ENCODE assay signal across 13 cellular contexts in the genomic region with DNA sequence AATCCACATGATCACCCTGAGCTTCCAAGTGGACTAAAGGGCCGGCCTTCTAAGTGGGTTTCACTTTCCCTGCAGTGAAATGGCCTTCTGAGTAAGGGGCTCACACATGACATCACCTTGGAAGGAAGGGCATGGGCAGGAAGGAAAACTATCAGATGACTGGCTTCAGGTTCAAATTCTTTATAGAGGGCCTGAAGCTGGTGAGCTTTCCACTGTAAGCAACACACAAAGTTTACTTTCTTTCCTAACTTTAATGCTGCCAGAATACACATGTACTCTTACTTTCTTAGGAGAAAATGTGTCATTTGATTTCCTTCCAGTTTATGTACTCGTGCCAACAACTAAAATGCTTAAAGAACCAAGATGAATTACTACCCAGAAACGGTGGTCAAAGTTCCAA.
A peak's percentile ranks its signal among the peaks of the same experiment; 100 is the strongest.
DNase-seq lines count a peak whose midpoint lies in the region; ATAC-seq, FAIRE-seq and TF ChIP-seq lines count a peak whose summit lies in the region.
"Had no signal": no experiment of that assay in that cellular context is flagged by ENCODE, and none has a peak within 500 bp of the region (broad histone marks: within the 10 kb centered on the region; RNA-seq: fewer than 3 reads in every experiment).

No MANE protein-coding gene starts in this region.

- H3K4me1 Mint-ChIP-seq in chondrocyte (ENCODE audit: low read depth): peaks cover 89% of the 10 kb centered on the region

- TF ChIP-seq RAD21 in liver (IDR thresholded peaks at IDR 0.05) (no peak), HepG2 (CRISPR knock-in tag; IDR thresholded peaks at IDR 0.05) (no peak)

- H4K20me1 ChIP-seq in HepG2 (ENCODE audit: insufficient read depth, low read length): 0 out of 2 replicates have a peak, but pooled peaks cover 3% of the 10 kb centered on the region

- TF ChIP-seq CTCF in liver (IDR thresholded peaks at IDR 0.05; ENCODE audit: low read depth, low read length, missing input control): no peak
- TF ChIP-seq CTCF in HepG2 (CRISPR knock-in tag; IDR thresholded peaks at IDR 0.05): no peak
- no peak for TF ChIP-seq CTCF in chondrocyte (IDR thresholded peaks at IDR 0.05)

- BruUV-seq in HepG2 (replicated peaks; lab: Mats Ljungman, UMichigan): no TSS peak

- peaks cover 17% of the 10 kb centered on the region for H3K36me3 Mint-ChIP-seq in chondrocyte (ENCODE audit: low read depth)

- no peaks in the 10 kb centered on the region for H3K9me3 Mint-ChIP-seq in chondrocyte (ENCODE audit: low read depth)

- DNase-seq in HepG2 (ENCODE audit: low spot score) (no peak), chondrocyte (ENCODE audit: low spot score) (no peak), aorta (no peak), DMS53 (lab: John Stamatoyannopoulos, UW) (no peak), kidney tubule cell (ENCODE audit: low spot score) (no peak)
- DNase-seq: activated CD8-positive, alpha-beta memory T cell treated with anti-CD3 and anti-CD28 coated beads, Interleukin-2, amount 50 U/mL, for 4 hours; NCI-H2171; OCI-M1; T-helper 9 cell had no signal

- ATAC-seq in HepG2 (no peak), aorta (ENCODE audit: low FRiP score) (peak; percentile 37), HG03159 (IDR thresholded peaks at IDR 0.05; ENCODE audit: unreplicated experiment) (no peak)

- TF ChIP-seq EP300 in HepG2 (IDR thresholded peaks at IDR 0.05; ENCODE audit: low read depth in 2 of 2, low read length in 2 of 2) (no peak), HepG2 (CRISPR knock-in tag; IDR thresholded peaks at IDR 0.05; ENCODE audit: borderline replicate concordance) (no peak)

- peaks cover 14 to 31% (median 19%) of the 10 kb centered on the region in 4 donors for H3K4me1 ChIP-seq in liver (ENCODE audit: control insufficient read depth in 4 of 4, insufficient read depth in 4 of 4, low read length in 3 of 4)
- peaks cover 16% of the 10 kb centered on the region for H3K4me1 ChIP-seq in HepG2 (ENCODE audit: insufficient read depth, low read length)
- peaks cover 27% of the 10 kb centered on the region for H3K4me1 ChIP-seq in mucosa of stomach (ENCODE audit: control insufficient read depth, insufficient read depth, low read length)
- peaks cover 14 to 45% of the 10 kb centered on the region in 2 donors for H3K4me1 ChIP-seq in aorta (ENCODE audit: control insufficient read depth in 1 of 2, insufficient read depth in 2 of 2, low read length in 2 of 2)

- H3K9ac ChIP-seq in liver (ENCODE audit: low read depth in 1 of 2, low read length in 2 of 2) (peak overlapping the region in 1 of 2 donors; percentile 42), HepG2 (ENCODE audit: insufficient read depth, low read depth, low read length) (no peak overlapping the region), mucosa of stomach (ENCODE audit: low read length) (peak overlapping the region; percentile 37)
- H3K9ac ChIP-seq: BLaER1 treated with 17β-estradiol and CSF1 and Interleukin-3, amounts not matched to agents 10 nM and 100 nM had no signal

- H3K4me3 Mint-ChIP-seq in chondrocyte (ENCODE audit: unreplicated experiment): no peak overlapping the region

- TF ChIP-seq POLR2A in HepG2 (IDR thresholded peaks at IDR 0.05; ENCODE audit: insufficient read depth in 1 of 2, low read depth in 2 of 2, low read length in 2 of 2): no peak

- no peak overlapping the region for H2AFZ ChIP-seq in HepG2 (ENCODE audit: low read length)

- no peaks in the 10 kb centered on the region for H3K79me2 ChIP-seq in HepG2 (ENCODE audit: insufficient read depth, low read length)

- H3K36me3 ChIP-seq in liver (ENCODE audit: control insufficient read depth in 4 of 4, insufficient read depth in 3 of 4, low read depth in 1 of 4, low read length in 3 of 4): peaks cover 0 to 5% (median 3%) of the 10 kb centered on the region in 4 donors
- H3K36me3 ChIP-seq in HepG2 (replicated peaks in 1 of 2; ENCODE audit: control insufficient read depth in 1 of 2, insufficient read depth in 2 of 2, low read length in 2 of 2): peaks cover 11 to 31% of the 10 kb centered on the region in 2 experiments
- no peaks in the 10 kb centered on the region for H3K36me3 ChIP-seq in mucosa of stomach (ENCODE audit: control insufficient read depth, insufficient read depth, low read length)
- H3K36me3 ChIP-seq in aorta (ENCODE audit: control insufficient read depth in 1 of 2, insufficient read depth in 2 of 2, low read length in 1 of 2): peaks cover 1 to 13% of the 10 kb centered on the region in 2 donors

- FAIRE-seq in HepG2 (lab: Jason Lieb, UNC): no peak

- H3K27me3 Mint-ChIP-seq in chondrocyte (ENCODE audit: low read depth): no peaks in the 10 kb centered on the region

- CTCF ChIA-PET in HepG2 (lab: Yijun Ruan, JAX; ENCODE audit: low intra/inter-chr PET ratio, low total read pairs): no interaction called here

- intact Hi-C loops in HepG2 (cut with micrococcal nuclease; ENCODE audit: unreplicated experiment) (no loop called here), aorta (cut with DNase I) (loop anchor here (10.0 kb wide), 2 partner anchors 197 to 477 kb away; a partner anchor contains a TSS)

- WGBS in liver: 23% methylated on average over 3 of the region's 3 CpGs
- WGBS in HepG2 (ENCODE audit: low lambda C conversion rate): 91% methylated on average over 3 of the region's 3 CpGs
- WGBS in aorta, 2 donors: 3 to 4% methylated on average over 3 of the region's 3 CpGs

- H3K27ac Mint-ChIP-seq in chondrocyte (ENCODE audit: unreplicated experiment): peak overlapping the region; percentile 99

- H3K9me3 ChIP-seq in liver (ENCODE audit: control insufficient read depth in 4 of 4, low read length in 3 of 4): no peaks in the 10 kb centered on the region
- H3K9me3 ChIP-seq in HepG2 (ENCODE audit: low read length): no peaks in the 10 kb centered on the region
- no peaks in the 10 kb centered on the region for H3K9me3 ChIP-seq in mucosa of stomach (ENCODE audit: control insufficient read depth, low read length)
- H3K9me3 ChIP-seq in aorta (ENCODE audit: control insufficient read depth, low read length): no peaks in the 10 kb centered on the region
- H3K9me3 ChIP-seq: BLaER1 treated with 17β-estradiol and CSF1 and Interleukin-3, amounts not matched to agents 10 nM and 100 nM had no signal

- H3K27ac ChIP-seq in liver (ENCODE audit: low read depth in 1 of 2, low read length in 2 of 2) (peak overlapping the region; percentile 17 to 48), HepG2 (ENCODE audit: extremely low read length, insufficient read depth, low read length) (no peak overlapping the region), aorta (ENCODE audit: low read depth in 1 of 2, low read length in 2 of 2) (peak overlapping the region; percentile 67 to 99)
- H3K27ac ChIP-seq: BLaER1 treated with 17β-estradiol and CSF1 and Interleukin-3, amounts not matched to agents 10 nM and 100 nM had no signal

- H3K4me3 ChIP-seq in liver (ENCODE audit: low read depth in 1 of 3, low read length in 3 of 3) (no peak overlapping the region), HepG2 (replicated peaks in 1 of 3; ENCODE audit: insufficient read depth in 1 of 3, low read depth in 2 of 3, low read length in 3 of 3) (no peak overlapping the region), mucosa of stomach (ENCODE audit: low read length) (no peak overlapping the region), aorta (ENCODE audit: low read length in 2 of 2) (peak overlapping the region in 1 of 2 donors; percentile 18)
- H3K4me3 ChIP-seq: BLaER1 treated with 17β-estradiol and CSF1 and Interleukin-3, amounts not matched to agents 10 nM and 100 nM had no signal

- H3K4me2 ChIP-seq in HepG2 (ENCODE audit: low read depth, low read length): no peak overlapping the region

- POLR2A ChIA-PET in HepG2 (lab: Yijun Ruan, JAX): no interaction called here

- in situ Hi-C loops in HepG2 (cut with HindIII; ENCODE audit: extremely low pct_ligation_motif_present, low pct_unique_long_range_greater_than_20kb): no loop called here

- no peaks in the 10 kb centered on the region for H3K27me3 ChIP-seq in liver (ENCODE audit: control insufficient read depth in 4 of 4, insufficient read depth in 4 of 4, low read length in 3 of 4)
- H3K27me3 ChIP-seq in HepG2 (ENCODE audit: control insufficient read depth in 1 of 2, insufficient read depth in 2 of 2, low read length in 2 of 2): no peaks in the 10 kb centered on the region
- no peaks in the 10 kb centered on the region for H3K27me3 ChIP-seq in mucosa of stomach (ENCODE audit: control insufficient read depth, insufficient read depth, low read length)
- no peaks in the 10 kb centered on the region for H3K27me3 ChIP-seq in aorta (ENCODE audit: control insufficient read depth in 1 of 2, insufficient read depth in 2 of 2, low read length in 1 of 2)
- H3K27me3 ChIP-seq: BLaER1 treated with 17β-estradiol and CSF1 and Interleukin-3, amounts not matched to agents 10 nM and 100 nM had no signal

TF ChIP-seq in liver, 16 proteins besides CTCF, POLR2A, EP300 and RAD21 (continues in another document):
- no peak for TF ChIP-seq HNF4G (IDR thresholded peaks at IDR 0.05)
- no peak for TF ChIP-seq JUND (IDR thresholded peaks at IDR 0.05)
- no peak for TF ChIP-seq NR2F2 (IDR thresholded peaks at IDR 0.05)
- TF ChIP-seq, protein P1, sequence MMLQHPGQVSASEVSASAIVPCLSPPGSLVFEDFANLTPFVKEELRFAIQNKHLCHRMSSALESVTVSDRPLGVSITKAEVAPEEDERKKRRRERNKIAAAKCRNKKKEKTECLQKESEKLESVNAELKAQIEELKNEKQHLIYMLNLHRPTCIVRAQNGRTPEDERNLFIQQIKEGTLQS (IDR thresholded peaks at IDR 0.05): no peak
- TF ChIP-seq GABPA (IDR thresholded peaks at IDR 0.05 in 1 of 2, conservative IDR thresholded peaks at IDR 0.05 in 1 of 2): no peak

TF ChIP-seq in HepG2, 621 proteins besides CTCF, POLR2A, EP300 and RAD21:
- no peak for TF ChIP-seq ZNF563 (CRISPR knock-in tag; IDR thresholded peaks at IDR 0.05)
